Comparison of ENCODE assay signal across 1 cellular context in genomic region chr16:27204232-27204915, GRCh38.
TF ChIP-seq lines count a peak whose summit lies in the region.

No MANE protein-coding gene starts in this region.

TF ChIP-seq in K562, 482 proteins besides CTCF, POLR2A, EP300 and RAD21 (continued from another document):
- TF ChIP-seq SMAD3 (CRISPR knock-in tag; conservative IDR thresholded peaks at IDR 0.05) (no peak), RFX1 (IDR thresholded peaks at IDR 0.05) (peak; percentile 61), HNRNPL (IDR thresholded peaks at IDR 0.05; ENCODE audit: low read depth, low read length) (no peak), NFRKB (IDR thresholded peaks at IDR 0.05; ENCODE audit: low read depth) (0 out of 2 replicates have a peak, but pooled peaks have one; percentile 2), CHD1 (IDR thresholded peaks at IDR 0.05; ENCODE audit: low read length) (peak; percentile 29), SETDB1 (IDR thresholded peaks at IDR 0.05; ENCODE audit: low read length) (no peak), ZFX (CRISPR knock-in tag; IDR thresholded peaks at IDR 0.05) (peak; percentile 59; the same call in 1 of the 2 replicates), ZNF695 (CRISPR knock-in tag; IDR thresholded peaks at IDR 0.05) (no peak), ZKSCAN3 (CRISPR knock-in tag; IDR thresholded peaks at IDR 0.05) (no peak), E4F1 (CRISPR knock-in tag; IDR thresholded peaks at IDR 0.05; ENCODE audit: borderline replicate concordance) (no peak)
TF ChIP-seq in K562: peak in this region for 14.
